37 cellular contexts compared by ENCODE assay signal in the genomic region with DNA sequence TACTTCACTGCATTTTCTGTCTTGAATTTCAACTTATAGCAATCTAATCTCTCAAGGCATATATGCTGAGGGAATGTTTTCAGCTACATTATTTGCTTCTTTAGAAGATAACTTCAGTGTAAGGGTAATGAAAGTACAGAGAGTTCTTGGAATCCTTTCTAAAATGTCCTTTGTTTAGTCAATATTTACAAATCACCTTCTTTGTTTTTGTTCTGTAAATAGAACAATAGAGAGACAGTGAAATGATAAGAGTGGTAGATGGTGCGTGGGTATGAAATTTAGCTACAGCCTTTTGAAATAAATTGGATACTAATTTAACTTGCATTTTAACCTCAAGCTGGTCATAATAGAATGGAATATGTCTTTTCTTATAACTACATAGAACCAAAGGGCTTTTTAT.
"Had no signal": no experiment of that assay in that cellular context is flagged by ENCODE, and none has a peak within 500 bp of the region (broad histone marks: within the 10 kb centered on the region; RNA-seq: fewer than 3 reads in every experiment).

No MANE protein-coding gene starts in this region.

- H3K27me3 Mint-ChIP-seq: activated CD4-positive, alpha-beta memory T cell treated with anti-CD3 and anti-CD28 coated beads for 36 hours; activated CD4-positive, alpha-beta T cell treated with anti-CD3 and anti-CD28 coated beads, Interleukin-2, amount 10 ng/mL, durations not matched to agents 24 days and 14 days; activated CD8-positive, alpha-beta T cell treated with anti-CD3 and anti-CD28 coated beads for 36 hours; activated naive CD8-positive, alpha-beta T cell treated with anti-CD3 and anti-CD28 coated beads for 36 hours; activated T-helper 17 cell treated with anti-CD3 and anti-CD28 coated beads, Interleukin-2, amount 50 U/mL, for 72 hours had no signal

- H3K27me3 ChIP-seq: adrenal gland, brain microvascular endothelial cell, breast epithelium had no signal

- DNase-seq: activated CD4-positive, alpha-beta memory T cell treated with anti-CD3 and anti-CD28 coated beads for 36 hours; activated CD4-positive, alpha-beta T cell treated with anti-CD3 and anti-CD28 coated beads for 1 hour; activated CD4-positive, alpha-beta T cell treated with anti-CD3 and anti-CD28 coated beads for 4 hours; activated CD4-positive, alpha-beta T cell treated with anti-CD3 and anti-CD28 coated beads, Interleukin-2, amount 10 ng/mL, durations not matched to agents 24 days and 14 days; activated CD4-positive, alpha-beta T cell treated with anti-CD3 and anti-CD28 coated beads, Interleukin-2, amount 50 U/mL, for 1 hour; activated CD4-positive, alpha-beta T cell treated with anti-CD3 and anti-CD28 coated beads, Interleukin-2, amount 50 U/mL, for 4 hours; activated CD4-positive, CD25-positive, alpha-beta regulatory T cell; activated CD8-positive, alpha-beta memory T cell treated with anti-CD3 and anti-CD28 coated beads, Interleukin-2, amount 50 U/mL, for 4 hours; activated CD8-positive, alpha-beta T cell treated with anti-CD3 and anti-CD28 coated beads for 36 hours; activated effector memory CD4-positive, alpha-beta T cell treated with anti-CD3 and anti-CD28 coated beads, Interleukin-2, amount 50 U/mL, for 16 hours; activated gamma-delta T cell treated with Interleukin-2 at 50 U/mL for 16 hours; activated naive CD4-positive, alpha-beta T cell; activated naive CD4-positive, alpha-beta T cell treated with anti-CD3 and anti-CD28 coated beads for 36 hours; activated naive CD4-positive, alpha-beta T cell treated with anti-CD3 and anti-CD28 coated beads, Interleukin-2, amount 50 U/mL, for 16 hours; activated naive CD8-positive, alpha-beta T cell treated with anti-CD3 and anti-CD28 coated beads for 36 hours; activated T-cell treated with anti-CD3 and anti-CD28 coated beads for 4 hours; activated T-cell treated with anti-CD3 and anti-CD28 coated beads, Interleukin-2, amount 50 U/mL, for 1 hour; activated T-cell treated with anti-CD3 and anti-CD28 coated beads, Interleukin-2, amount 50 U/mL, for 4 hours; activated T-cell treated with anti-CD3 and anti-CD28 coated beads, Interleukin-2, amount 50 U/mL, for 72 hours; adrenal gland; amniotic stem cell; aorta; brain microvascular endothelial cell; central memory CD4-positive, alpha-beta T cell; T-helper 1 cell; T-helper 2 cell; T-helper 9 cell; WERI-Rb-1 had no signal

- H3K36me3 Mint-ChIP-seq: activated CD4-positive, alpha-beta memory T cell treated with anti-CD3 and anti-CD28 coated beads for 36 hours; activated naive CD4-positive, alpha-beta T cell treated with anti-CD3 and anti-CD28 coated beads, Interleukin-2, amount 50 U/mL, for 72 hours; activated naive CD8-positive, alpha-beta T cell treated with anti-CD3 and anti-CD28 coated beads for 36 hours; WTC11 had no signal

- H3K27ac ChIP-seq: adrenal gland, brain microvascular endothelial cell, WERI-Rb-1 had no signal

- H3K27ac Mint-ChIP-seq: activated CD4-positive, alpha-beta memory T cell treated with anti-CD3 and anti-CD28 coated beads for 36 hours; activated CD4-positive, alpha-beta T cell treated with anti-CD3 and anti-CD28 coated beads, Interleukin-2, amount 10 ng/mL, durations not matched to agents 24 days and 14 days; activated CD8-positive, alpha-beta T cell treated with anti-CD3 and anti-CD28 coated beads for 36 hours; activated naive CD4-positive, alpha-beta T cell treated with anti-CD3 and anti-CD28 coated beads for 36 hours; activated naive CD4-positive, alpha-beta T cell treated with anti-CD3 and anti-CD28 coated beads, Interleukin-2, amount 50 U/mL, for 72 hours; activated naive CD8-positive, alpha-beta T cell treated with anti-CD3 and anti-CD28 coated beads for 36 hours; activated T-cell treated with anti-CD3 and anti-CD28 coated beads, Interleukin-2, amount 50 U/mL, for 72 hours; activated T-helper 1 cell treated with anti-CD3 and anti-CD28 coated beads, Interleukin-12 subunit alpha, Interleukin-12 subunit beta, Interleukin-2, Interleukin-4 antibody, amounts not matched to agents 30 ng/mL and 10 ng/mL and 1 ng/mL, durations not matched to agents 14 hours and 24 hours and 36 hours; activated T-helper 17 cell treated with anti-CD3 and anti-CD28 coated beads, Interleukin-2, amount 50 U/mL, for 72 hours; T-helper 1 cell treated with Interleukin-12 subunit alpha and Interleukin-12 subunit beta and Interleukin-4 antibody, amounts not matched to agents 30 μg/mL and 1 μg/mL, for 36 hours; T-helper 2 cell treated with Interferon-gamma antibody and Interleukin-4, amounts not matched to agents 5 μg/mL and 100 μg/mL, for 36 hours; WTC11 had no signal

- FAIRE-seq: TTC549 had no signal

- H3K4me3 Mint-ChIP-seq: activated CD4-positive, alpha-beta memory T cell treated with anti-CD3 and anti-CD28 coated beads for 36 hours; activated CD4-positive, alpha-beta T cell treated with anti-CD3 and anti-CD28 coated beads, Interleukin-2, amount 10 ng/mL, durations not matched to agents 24 days and 14 days; activated CD8-positive, alpha-beta T cell treated with anti-CD3 and anti-CD28 coated beads for 36 hours; activated naive CD4-positive, alpha-beta T cell treated with anti-CD3 and anti-CD28 coated beads for 36 hours; activated naive CD8-positive, alpha-beta T cell treated with anti-CD3 and anti-CD28 coated beads for 36 hours; activated T-cell treated with anti-CD3 and anti-CD28 coated beads, Interleukin-2, amount 50 U/mL, for 4 hours; activated T-cell treated with anti-CD3 and anti-CD28 coated beads, Interleukin-2, amount 50 U/mL, for 72 hours; activated T-helper 1 cell treated with anti-CD3 and anti-CD28 coated beads, Interleukin-12 subunit alpha, Interleukin-12 subunit beta, Interleukin-2, Interleukin-4 antibody, amounts not matched to agents 30 ng/mL and 10 ng/mL and 1 ng/mL, durations not matched to agents 14 hours and 24 hours and 36 hours; activated T-helper 17 cell treated with anti-CD3 and anti-CD28 coated beads, Interleukin-2, amount 50 U/mL, for 72 hours; T-helper 1 cell treated with Interleukin-12 subunit alpha and Interleukin-12 subunit beta and Interleukin-4 antibody, amounts not matched to agents 30 μg/mL and 1 μg/mL, for 36 hours; T-helper 2 cell treated with Interferon-gamma antibody and Interleukin-4, amounts not matched to agents 5 μg/mL and 100 μg/mL, for 36 hours; WTC11 had no signal

- H3K36me3 ChIP-seq: adrenal gland, brain microvascular endothelial cell, breast epithelium, WERI-Rb-1 had no signal

- H3K4me1 ChIP-seq: adrenal gland, breast epithelium had no signal

- H3K9me3 Mint-ChIP-seq: activated CD4-positive, alpha-beta memory T cell treated with anti-CD3 and anti-CD28 coated beads for 36 hours; activated CD4-positive, alpha-beta T cell treated with anti-CD3 and anti-CD28 coated beads, Interleukin-2, amount 10 ng/mL, durations not matched to agents 24 days and 14 days; activated CD8-positive, alpha-beta T cell treated with anti-CD3 and anti-CD28 coated beads for 36 hours; activated naive CD4-positive, alpha-beta T cell treated with anti-CD3 and anti-CD28 coated beads for 36 hours; activated naive CD4-positive, alpha-beta T cell treated with anti-CD3 and anti-CD28 coated beads, Interleukin-2, amount 50 U/mL, for 72 hours; activated naive CD8-positive, alpha-beta T cell treated with anti-CD3 and anti-CD28 coated beads for 36 hours; activated T-cell treated with anti-CD3 and anti-CD28 coated beads, Interleukin-2, amount 50 U/mL, for 72 hours; activated T-helper 1 cell treated with anti-CD3 and anti-CD28 coated beads, Interleukin-12 subunit alpha, Interleukin-12 subunit beta, Interleukin-2, Interleukin-4 antibody, amounts not matched to agents 30 ng/mL and 10 ng/mL and 1 ng/mL, durations not matched to agents 14 hours and 24 hours and 36 hours; activated T-helper 17 cell treated with anti-CD3 and anti-CD28 coated beads, Interleukin-2, amount 50 U/mL, for 72 hours; T-helper 1 cell treated with Interleukin-12 subunit alpha and Interleukin-12 subunit beta and Interleukin-4 antibody, amounts not matched to agents 30 μg/mL and 1 μg/mL, for 36 hours; T-helper 2 cell treated with Interferon-gamma antibody and Interleukin-4, amounts not matched to agents 5 μg/mL and 100 μg/mL, for 36 hours; WTC11 had no signal

- ATAC-seq: activated CD4-positive, CD25-positive, alpha-beta regulatory T cell treated with anti-CD3 and anti-CD28 coated beads, Interleukin-2, amount 50 U/mL, for 24 hours; activated CD8-positive, alpha-beta T cell treated with anti-CD3 and anti-CD28 coated beads for 36 hours; activated naive CD4-positive, alpha-beta T cell treated with anti-CD3 and anti-CD28 coated beads, Interleukin-2, amount 50 U/mL, for 72 hours; activated T-cell treated with anti-CD3 and anti-CD28 coated beads, Interleukin-2, amount 50 U/mL, for 4 hours; activated T-cell treated with anti-CD3 and anti-CD28 coated beads, Interleukin-2, amount 50 U/mL, for 72 hours; activated T-helper 17 cell treated with anti-CD3 and anti-CD28 coated beads, Interleukin-2, amount 50 U/mL, for 72 hours; WTC11 had no signal

- H3K9me3 ChIP-seq: adrenal gland, breast epithelium had no signal

- H3K4me3 ChIP-seq: adrenal gland, breast epithelium had no signal
